8 cellular contexts compared by ENCODE assay signal in genomic region chr19:48713864-48714755, GRCh38.
A peak's percentile ranks its signal among the peaks of the same experiment; 100 is the strongest.
DNase-seq lines count a peak whose midpoint lies in the region; ATAC-seq and FAIRE-seq lines count a peak whose summit lies in the region.

No MANE protein-coding gene starts in this region.

- no peaks in the 10 kb centered on the region for H3K9me3 Mint-ChIP-seq in central memory CD8-positive, alpha-beta T cell

- ATAC-seq in GM18909 (IDR thresholded peaks at IDR 0.05; ENCODE audit: poor library complexity, unreplicated experiment) = peak; percentile 94
- peak; percentile 84 for ATAC-seq in HG03159 (IDR thresholded peaks at IDR 0.05; ENCODE audit: unreplicated experiment)
- ATAC-seq in central memory CD8-positive, alpha-beta T cell (replicated peaks; ENCODE audit: extremely low read depth, poor library complexity, severe bottlenecking) = peak; percentile 95

- H3K27ac Mint-ChIP-seq in central memory CD8-positive, alpha-beta T cell (ENCODE audit: low read depth) = peak overlapping the region; percentile 5

- peaks cover 3% of the 10 kb centered on the region for H3K36me3 Mint-ChIP-seq in central memory CD8-positive, alpha-beta T cell (ENCODE audit: insufficient read depth)

- no peaks in the 10 kb centered on the region for H3K27me3 Mint-ChIP-seq in central memory CD8-positive, alpha-beta T cell

- peak; percentile 99 for DNase-seq in AG08395 (ENCODE audit: low spot score)
- DNase-seq in NCI-H226 = peak; percentile 99
- DNase-seq in activated CD4-positive, CD25-positive, alpha-beta regulatory T cell (lab: John Stamatoyannopoulos, UW) = peak; percentile 90 to 94 (median 94)
- DNase-seq in central memory CD8-positive, alpha-beta T cell (ENCODE audit: low spot score in 2 of 2) = peak; percentile 94 to 96
- DNase-seq in stimulated activated CD4-positive, alpha-beta T cell treated with anti-CD3 and anti-CD28 coated beads, Interleukin-12 subunit alpha, Interleukin-12 subunit beta, amount 100 ng/mL, for 24 hours (ENCODE audit: low read depth in 2 of 2) = peak; percentile 92 to 98

- H3K4me3 Mint-ChIP-seq in central memory CD8-positive, alpha-beta T cell = peak overlapping the region; percentile 77

- peaks cover 24% of the 10 kb centered on the region for H3K4me1 Mint-ChIP-seq in central memory CD8-positive, alpha-beta T cell

- FAIRE-seq in islet of Langerhans (lab: Jason Lieb, UNC) = peak; percentile 81

Comparison
In these comparisons a context has a peak if more than half of its experiments do, and no peak if none do; other contexts are left out.
1. Peak in every context shown above with its lines: DNase-seq and ATAC-seq.